1 cellular context compared by ENCODE assay signal in the genomic region with DNA sequence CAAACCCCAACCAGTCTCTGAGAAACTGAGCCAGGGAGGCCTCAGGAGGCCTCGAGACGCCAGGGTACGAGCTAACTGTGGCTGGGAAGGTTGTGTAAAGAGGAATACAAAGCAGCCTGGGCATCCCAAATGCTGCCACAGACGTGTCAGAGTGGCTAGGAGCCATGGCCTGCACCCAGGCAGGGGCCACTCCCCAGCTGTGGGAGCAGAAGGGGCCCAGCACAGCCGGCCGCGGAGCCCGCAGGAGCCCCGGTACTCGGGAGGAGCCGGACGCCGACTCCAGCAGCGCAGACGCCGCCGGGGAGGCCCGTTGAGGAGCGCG.
TF ChIP-seq lines count a peak whose summit lies in the region.

No MANE protein-coding gene starts in this region.

TF ChIP-seq in K562, 482 proteins besides CTCF, POLR2A, EP300 and RAD21:
- TF ChIP-seq, protein P1, sequence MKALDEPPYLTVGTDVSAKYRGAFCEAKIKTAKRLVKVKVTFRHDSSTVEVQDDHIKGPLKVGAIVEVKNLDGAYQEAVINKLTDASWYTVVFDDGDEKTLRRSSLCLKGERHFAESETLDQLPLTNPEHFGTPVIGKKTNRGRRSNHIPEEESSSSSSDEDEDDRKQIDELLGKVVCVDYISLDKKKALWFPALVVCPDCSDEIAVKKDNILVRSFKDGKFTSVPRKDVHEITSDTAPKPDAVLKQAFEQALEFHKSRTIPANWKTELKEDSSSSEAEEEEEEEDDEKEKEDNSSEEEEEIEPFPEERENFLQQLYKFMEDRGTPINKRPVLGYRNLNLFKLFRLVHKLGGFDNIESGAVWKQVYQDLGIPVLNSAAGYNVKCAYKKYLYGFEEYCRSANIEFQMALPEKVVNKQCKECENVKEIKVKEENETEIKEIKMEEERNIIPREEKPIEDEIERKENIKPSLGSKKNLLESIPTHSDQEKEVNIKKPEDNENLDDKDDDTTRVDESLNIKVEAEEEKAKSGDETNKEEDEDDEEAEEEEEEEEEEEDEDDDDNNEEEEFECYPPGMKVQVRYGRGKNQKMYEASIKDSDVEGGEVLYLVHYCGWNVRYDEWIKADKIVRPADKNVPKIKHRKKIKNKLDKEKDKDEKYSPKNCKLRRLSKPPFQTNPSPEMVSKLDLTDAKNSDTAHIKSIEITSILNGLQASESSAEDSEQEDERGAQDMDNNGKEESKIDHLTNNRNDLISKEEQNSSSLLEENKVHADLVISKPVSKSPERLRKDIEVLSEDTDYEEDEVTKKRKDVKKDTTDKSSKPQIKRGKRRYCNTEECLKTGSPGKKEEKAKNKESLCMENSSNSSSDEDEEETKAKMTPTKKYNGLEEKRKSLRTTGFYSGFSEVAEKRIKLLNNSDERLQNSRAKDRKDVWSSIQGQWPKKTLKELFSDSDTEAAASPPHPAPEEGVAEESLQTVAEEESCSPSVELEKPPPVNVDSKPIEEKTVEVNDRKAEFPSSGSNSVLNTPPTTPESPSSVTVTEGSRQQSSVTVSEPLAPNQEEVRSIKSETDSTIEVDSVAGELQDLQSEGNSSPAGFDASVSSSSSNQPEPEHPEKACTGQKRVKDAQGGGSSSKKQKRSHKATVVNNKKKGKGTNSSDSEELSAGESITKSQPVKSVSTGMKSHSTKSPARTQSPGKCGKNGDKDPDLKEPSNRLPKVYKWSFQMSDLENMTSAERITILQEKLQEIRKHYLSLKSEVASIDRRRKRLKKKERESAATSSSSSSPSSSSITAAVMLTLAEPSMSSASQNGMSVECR (CRISPR knock-in tag; IDR thresholded peaks at IDR 0.05) = 0 out of 2 replicates have a peak, but pooled peaks have one; percentile 25
- no peak for TF ChIP-seq HDAC3 (IDR thresholded peaks at IDR 0.05; ENCODE audit: borderline replicate concordance, partially characterized antibody)
TF ChIP-seq in K562: peak in this region for 1.
